Comparison of ENCODE assay signal across 31 cellular contexts in genomic region chr2:41187683-41188082, GRCh38.
"Had no signal": no experiment of that assay in that cellular context is flagged by ENCODE, and none has a peak within 500 bp of the region (broad histone marks: within the 10 kb centered on the region; RNA-seq: fewer than 3 reads in every experiment).

No MANE protein-coding gene starts in this region.

- H3K36me3 ChIP-seq: ascending aorta, breast epithelium, Peyer's patch had no signal

- H3K4me2 ChIP-seq: KMS-11 had no signal

- H3K4me3 Mint-ChIP-seq: activated CD4-positive, alpha-beta T cell treated with anti-CD3 and anti-CD28 coated beads, Interleukin-2, amount 10 ng/mL, durations not matched to agents 24 days and 14 days; activated CD8-positive, alpha-beta T cell treated with anti-CD3 and anti-CD28 coated beads for 36 hours; activated naive CD4-positive, alpha-beta T cell treated with anti-CD3 and anti-CD28 coated beads, Interleukin-2, amount 50 U/mL, for 24 hours; activated naive CD8-positive, alpha-beta T cell treated with anti-CD3 and anti-CD28 coated beads, Interleukin-2, amount 10 ng/mL, durations not matched to agents 7 days and 5 days; activated T-cell treated with anti-CD3 and anti-CD28 coated beads, Interleukin-2, amount 50 U/mL, for 24 hours; T-helper 1 cell treated with Interleukin-12 subunit alpha and Interleukin-12 subunit beta and Interleukin-4 antibody, amounts not matched to agents 30 μg/mL and 1 μg/mL, for 36 hours; T-helper 2 cell treated with Interferon-gamma antibody and Interleukin-4, amounts not matched to agents 5 μg/mL and 100 μg/mL, for 36 hours had no signal

- H3K36me3 Mint-ChIP-seq: activated naive CD4-positive, alpha-beta T cell treated with anti-CD3 and anti-CD28 coated beads, Interleukin-2, amount 50 U/mL, for 24 hours; activated naive CD8-positive, alpha-beta T cell treated with anti-CD3 and anti-CD28 coated beads, Interleukin-2, amount 10 ng/mL, durations not matched to agents 7 days and 5 days had no signal

- H3K9me3 ChIP-seq: ascending aorta, breast epithelium, Peyer's patch had no signal

- H3K27me3 ChIP-seq: ascending aorta, breast epithelium, Peyer's patch had no signal

- H3K27ac Mint-ChIP-seq: activated CD4-positive, alpha-beta T cell treated with anti-CD3 and anti-CD28 coated beads, Interleukin-2, amount 10 ng/mL, durations not matched to agents 24 days and 14 days; activated CD8-positive, alpha-beta T cell treated with anti-CD3 and anti-CD28 coated beads for 36 hours; activated naive CD4-positive, alpha-beta T cell treated with anti-CD3 and anti-CD28 coated beads, Interleukin-2, amount 50 U/mL, for 24 hours; activated naive CD8-positive, alpha-beta T cell treated with anti-CD3 and anti-CD28 coated beads, Interleukin-2, amount 10 ng/mL, durations not matched to agents 7 days and 5 days; activated T-cell treated with anti-CD3 and anti-CD28 coated beads, Interleukin-2, amount 50 U/mL, for 24 hours; activated T-helper 2 cell treated with anti-CD3 and anti-CD28 coated beads, Interferon-gamma antibody, Interleukin-2, Interleukin-4, amounts not matched to agents 10 μg/mL and 5 μg/mL and 100 μg/mL, durations not matched to agents 14 hours and 24 hours and 36 hours; T-helper 1 cell treated with Interleukin-12 subunit alpha and Interleukin-12 subunit beta and Interleukin-4 antibody, amounts not matched to agents 30 μg/mL and 1 μg/mL, for 36 hours; T-helper 2 cell treated with Interferon-gamma antibody and Interleukin-4, amounts not matched to agents 5 μg/mL and 100 μg/mL, for 36 hours had no signal

- H3K4me1 Mint-ChIP-seq: activated CD4-positive, alpha-beta T cell treated with anti-CD3 and anti-CD28 coated beads, Interleukin-2, amount 10 ng/mL, durations not matched to agents 24 days and 14 days; activated naive CD4-positive, alpha-beta T cell treated with anti-CD3 and anti-CD28 coated beads, Interleukin-2, amount 50 U/mL, for 24 hours; activated naive CD8-positive, alpha-beta T cell treated with anti-CD3 and anti-CD28 coated beads, Interleukin-2, amount 10 ng/mL, durations not matched to agents 7 days and 5 days had no signal

- H3K27me3 Mint-ChIP-seq: activated CD4-positive, alpha-beta T cell treated with anti-CD3 and anti-CD28 coated beads, Interleukin-2, amount 10 ng/mL, durations not matched to agents 24 days and 14 days; activated CD8-positive, alpha-beta T cell treated with anti-CD3 and anti-CD28 coated beads for 36 hours; activated naive CD4-positive, alpha-beta T cell treated with anti-CD3 and anti-CD28 coated beads, Interleukin-2, amount 50 U/mL, for 24 hours; activated naive CD8-positive, alpha-beta T cell treated with anti-CD3 and anti-CD28 coated beads, Interleukin-2, amount 10 ng/mL, durations not matched to agents 7 days and 5 days; activated T-cell treated with anti-CD3 and anti-CD28 coated beads, Interleukin-2, amount 50 U/mL, for 24 hours had no signal

- H3K4me1 ChIP-seq: ascending aorta, breast epithelium, Peyer's patch had no signal

- H3K9ac ChIP-seq: KMS-11 had no signal

- DNase-seq: activated CD4-positive, alpha-beta T cell treated with anti-CD3 and anti-CD28 coated beads, Interleukin-2, amount 10 ng/mL, durations not matched to agents 24 days and 14 days; activated CD4-positive, alpha-beta T cell treated with anti-CD3 and anti-CD28 coated beads, Interleukin-2, amount 50 U/mL, for 4 hours; activated CD8-positive, alpha-beta T cell treated with anti-CD3 and anti-CD28 coated beads for 36 hours; activated gamma-delta T cell; activated naive CD4-positive, alpha-beta T cell treated with Interleukin-2 at 50 U/mL for 16 hours; activated naive CD8-positive, alpha-beta T cell treated with anti-CD3 and anti-CD28 coated beads, Interleukin-2, amount 10 ng/mL, durations not matched to agents 7 days and 5 days; activated T-cell treated with anti-CD3 and anti-CD28 coated beads, Interleukin-2, amount 50 U/mL, for 24 hours; amygdala; caudate nucleus; cerebellar nuclear complex; MV-4-11; NCI-H1092; NCI-H1694 treated with DMSO at 0.1 percent for 48 hours; NCI-H2029 treated with DMSO at 0.1 percent for 48 hours; NCI-H2107; NCI-H226; NCI-H446 treated with DMSO at 0.1 percent for 48 hours; NCI-H524; NK-92 treated with Interleukin-12 subunit alpha and Interleukin-12 subunit beta, amount 100 ng/mL, for 24 hours; PC-3; Peyer's patch; RPMI8226; SIG-M5 had no signal

- H3K27ac ChIP-seq: ascending aorta, breast epithelium, KMS-11, Peyer's patch had no signal

- H3K9me3 Mint-ChIP-seq: activated CD4-positive, alpha-beta T cell treated with anti-CD3 and anti-CD28 coated beads, Interleukin-2, amount 10 ng/mL, durations not matched to agents 24 days and 14 days; activated naive CD4-positive, alpha-beta T cell treated with anti-CD3 and anti-CD28 coated beads, Interleukin-2, amount 50 U/mL, for 24 hours; activated naive CD8-positive, alpha-beta T cell treated with anti-CD3 and anti-CD28 coated beads, Interleukin-2, amount 10 ng/mL, durations not matched to agents 7 days and 5 days; activated T-cell treated with anti-CD3 and anti-CD28 coated beads, Interleukin-2, amount 50 U/mL, for 24 hours; activated T-helper 2 cell treated with anti-CD3 and anti-CD28 coated beads, Interferon-gamma antibody, Interleukin-2, Interleukin-4, amounts not matched to agents 10 μg/mL and 5 μg/mL and 100 μg/mL, durations not matched to agents 14 hours and 24 hours and 36 hours; T-helper 1 cell treated with Interleukin-12 subunit alpha and Interleukin-12 subunit beta and Interleukin-4 antibody, amounts not matched to agents 30 μg/mL and 1 μg/mL, for 36 hours; T-helper 2 cell treated with Interferon-gamma antibody and Interleukin-4, amounts not matched to agents 5 μg/mL and 100 μg/mL, for 36 hours had no signal

- H3K4me3 ChIP-seq: ascending aorta, breast epithelium, Peyer's patch had no signal

- ATAC-seq: activated CD8-positive, alpha-beta T cell treated with anti-CD3 and anti-CD28 coated beads for 36 hours; PC-3 had no signal

- FAIRE-seq: TTC549 had no signal
